ENCODE assay signal across 8 cellular contexts in the genomic region with DNA sequence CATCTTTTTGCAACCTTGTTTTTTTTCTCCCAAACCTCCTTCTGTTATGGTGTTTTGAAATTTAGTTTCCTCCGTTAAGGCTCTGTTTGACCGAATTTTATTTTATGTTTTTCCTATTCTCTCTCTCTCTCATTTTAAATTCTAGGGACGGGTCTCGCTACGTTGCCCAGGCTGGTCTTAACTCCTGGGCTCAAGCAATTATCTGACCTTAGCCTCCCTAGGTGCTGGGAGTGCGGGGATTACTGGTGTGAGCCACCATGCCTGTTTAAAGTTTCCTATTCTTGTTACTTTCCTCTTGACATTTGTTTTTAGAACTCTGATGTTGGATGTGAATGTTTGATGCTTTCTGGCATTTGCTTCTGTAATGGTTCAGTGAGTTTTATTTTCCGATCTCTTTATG. TPM values are rescaled to one million over a fixed set of nuclear protein-coding genes. Genes with fewer than 3 reads are reported as not detected.
DNase-seq lines count a peak whose midpoint lies in the region; ATAC-seq, FAIRE-seq and TF ChIP-seq lines count a peak whose summit lies in the region.

No MANE protein-coding gene starts in this region.

- no peak for ATAC-seq in HG03520 (IDR thresholded peaks at IDR 0.05; ENCODE audit: unreplicated experiment)
- ATAC-seq in GM21619 (IDR thresholded peaks at IDR 0.05; ENCODE audit: unreplicated experiment) = no peak
- ATAC-seq in GM21515 (IDR thresholded peaks at IDR 0.05; ENCODE audit: unreplicated experiment) = no peak

- no peaks in the 10 kb centered on the region for H3K27me3 ChIP-seq in CD8-positive, alpha-beta memory T cell (ENCODE audit: insufficient read depth, low read length, poor library complexity, severe bottlenecking)
- H3K27me3 ChIP-seq in endothelial cell of umbilical vein (ENCODE audit: control insufficient read depth in 2 of 2, insufficient read depth in 2 of 2, low read length in 2 of 2) (no peaks in the 10 kb centered on the region), ovary (no peaks in the 10 kb centered on the region)

- peak overlapping the region; percentile 83; the same call in 1 of the 2 replicates for H2AFZ ChIP-seq in OCI-LY7 (ENCODE audit: low read length)
- no peak overlapping the region for H2AFZ ChIP-seq in endothelial cell of umbilical vein (ENCODE audit: low read depth, low read length)

- H3K9me3 ChIP-seq in CD8-positive, alpha-beta memory T cell (ENCODE audit: low read length) = no peaks in the 10 kb centered on the region
- H3K9me3 ChIP-seq in OCI-LY7 (ENCODE audit: low read length) = peaks cover 11% of the 10 kb centered on the region
- H3K9me3 ChIP-seq in endothelial cell of umbilical vein (replicated peaks; ENCODE audit: control insufficient read depth, insufficient read depth, low read length) = no peaks in the 10 kb centered on the region
- H3K9me3 ChIP-seq in ovary = no peaks in the 10 kb centered on the region

- TF ChIP-seq EP300 in ovary (IDR thresholded peaks at IDR 0.05) = no peak

- peak overlapping the region; percentile 84 to 100 (median 89) for H3K4me3 Mint-ChIP-seq in CD8-positive, alpha-beta memory T cell

- 0 out of 2 replicates have a peak, but pooled peaks cover 5% of the 10 kb centered on the region for H4K20me1 ChIP-seq in OCI-LY7 (ENCODE audit: insufficient read depth, low read length)
- peaks cover 3% of the 10 kb centered on the region for H4K20me1 ChIP-seq in endothelial cell of umbilical vein (replicated peaks; ENCODE audit: control insufficient read depth, extremely low read depth, insufficient read depth, low read length)

- H3K9me2 ChIP-seq in OCI-LY7 (ENCODE audit: insufficient read depth, low read length) = no peaks in the 10 kb centered on the region

- H3K4me3 ChIP-seq in CD8-positive, alpha-beta memory T cell (ENCODE audit: low read length) = peak overlapping the region; percentile 71
- H3K4me3 ChIP-seq in OCI-LY7 (ENCODE audit: low read depth, low read length, poor library complexity, severe bottlenecking) = peak overlapping the region; percentile 94
- peak overlapping the region; percentile 77 to 96 (median 86) for H3K4me3 ChIP-seq in endothelial cell of umbilical vein (replicated peaks in 1 of 3; ENCODE audit: insufficient read depth in 1 of 3, low read depth in 1 of 3, low read length in 3 of 3)
- H3K4me3 ChIP-seq in ovary = peak overlapping the region; percentile 83

- WGBS in ovary, 3 donors = 5 to 21% (median 9%) methylated on average over 7 of the region's 7 CpGs

- DNase-seq in CD8-positive, alpha-beta memory T cell = no peak
- no peak for DNase-seq in OCI-LY7 (ENCODE audit: low spot score)
- DNase-seq in endothelial cell of umbilical vein (ENCODE audit: low read depth, low spot score) = no peak
- DNase-seq in ovary = no peak
- DNase-seq in C1 segment of cervical spinal cord (lab: John Stamatoyannopoulos, UW) = no peak

- peak; percentile 12 for FAIRE-seq in endothelial cell of umbilical vein (lab: Jason Lieb, UNC)

- peaks cover 3 to 5% of the 10 kb centered on the region in 2 donors for H3K27me3 Mint-ChIP-seq in CD8-positive, alpha-beta memory T cell

- TF ChIP-seq POLR2A in endothelial cell of umbilical vein (IDR thresholded peaks at IDR 0.05; ENCODE audit: low read depth, low read length) (no peak), ovary (IDR thresholded peaks at IDR 0.05) (no peak)

- H3K27ac Mint-ChIP-seq in CD8-positive, alpha-beta memory T cell = peak overlapping the region; percentile 64 to 100 (median 88)

- CTCF ChIA-PET in CD8-positive, alpha-beta memory T cell (lab: Charles Lee) = interaction anchor here (1.7 kb wide), 1 partner anchor 11 kb away, joined by 3 read pairs; no protein-coding TSS in a partner anchor
- CTCF ChIA-PET in OCI-LY7 (lab: Charles Lee; ENCODE audit: unreplicated experiment) = no interaction called here
- CTCF ChIA-PET in endothelial cell of umbilical vein (lab: Charles Lee) = interaction anchor here (1.5 kb wide), 1 partner anchor 11 kb away, joined by 7 read pairs; no protein-coding TSS in a partner anchor

- H3K27ac ChIP-seq in CD8-positive, alpha-beta memory T cell (ENCODE audit: low read depth, low read length) = peak overlapping the region; percentile 62
- H3K27ac ChIP-seq in OCI-LY7 (ENCODE audit: low read depth, low read length, poor library complexity, severe bottlenecking) (no peak overlapping the region), endothelial cell of umbilical vein (ENCODE audit: insufficient read depth, low read depth, low read length) (no peak overlapping the region), ovary (no peak overlapping the region)

- H3K9ac ChIP-seq in endothelial cell of umbilical vein (replicated peaks; ENCODE audit: extremely low read depth, insufficient read depth, low read length) = peak overlapping the region; percentile 87

- BruUV-seq in OCI-LY7 (replicated peaks; lab: Mats Ljungman, UMichigan) = no TSS peak
- BruUV-seq in endothelial cell of umbilical vein (replicated peaks; lab: Mats Ljungman, UMichigan) = no TSS peak

- H3K4me2 ChIP-seq in OCI-LY7 (ENCODE audit: low read length) (peak overlapping the region; percentile 71), endothelial cell of umbilical vein (ENCODE audit: insufficient read depth, low read length) (peak overlapping the region; percentile 97)

- H3K36me3 Mint-ChIP-seq in CD8-positive, alpha-beta memory T cell = peaks cover 6 to 28% (median 10%) of the 10 kb centered on the region in 3 donors

- H3K9me1 ChIP-seq in endothelial cell of umbilical vein (replicated peaks; ENCODE audit: control insufficient read depth, extremely low read depth, insufficient read depth, low read length) = no peaks in the 10 kb centered on the region

- H3K9me3 Mint-ChIP-seq in CD8-positive, alpha-beta memory T cell = no peaks in the 10 kb centered on the region

- intact Hi-C loops in OCI-LY7 (cut with micrococcal nuclease; ENCODE audit: unreplicated experiment) (loop anchor here (1.0 to 10.0 kb wide), 2 partner anchors 179 to 228 kb away; a partner anchor contains a TSS), endothelial cell of umbilical vein (cut with micrococcal nuclease) (loop anchor here (1.0 to 5.0 kb wide), 5 partner anchors 13 to 617 kb away; a partner anchor contains a TSS), ovary (cut with DNase I) (loop anchor here in 1 of 4 donors (5.0 kb wide), 1 partner anchor 72 kb away; no protein-coding TSS in a partner anchor)

- POLR2A ChIA-PET in CD8-positive, alpha-beta memory T cell (lab: Charles Lee) = no interaction called here
- POLR2A ChIA-PET in OCI-LY7 (lab: Charles Lee) = interaction anchor here (0.7 kb wide), 1 partner anchor 1155 kb away, joined by 3 read pairs; no protein-coding TSS in a partner anchor
- POLR2A ChIA-PET in endothelial cell of umbilical vein (lab: Charles Lee) = no interaction called here

- TF ChIP-seq CTCF in OCI-LY7 (conservative IDR thresholded peaks at IDR 0.05; ENCODE audit: low read length) (no peak), endothelial cell of umbilical vein (IDR thresholded peaks at IDR 0.05; ENCODE audit: extremely low read depth in 1 of 2, insufficient read depth in 1 of 2, low read depth in 1 of 2, low read length in 2 of 2) (no peak), ovary (IDR thresholded peaks at IDR 0.05) (no peak)

- dilution Hi-C loops in endothelial cell of umbilical vein (cut with MboI; ENCODE audit: extremely low pct_ligation_motif_present, low sequenced_read_pairs) = no loop called here

- peaks cover 10% of the 10 kb centered on the region for H3K36me3 ChIP-seq in CD8-positive, alpha-beta memory T cell (ENCODE audit: insufficient read depth, low read length)
- peaks cover 31% of the 10 kb centered on the region for H3K36me3 ChIP-seq in OCI-LY7 (ENCODE audit: insufficient read depth, low read length)
- peaks cover 7 to 8% of the 10 kb centered on the region in 2 experiments for H3K36me3 ChIP-seq in endothelial cell of umbilical vein (ENCODE audit: control insufficient read depth in 2 of 2, extremely low read depth in 1 of 2, insufficient read depth in 2 of 2, low read length in 2 of 2)
- H3K36me3 ChIP-seq in ovary = no peaks in the 10 kb centered on the region

- H3K4me1 ChIP-seq in CD8-positive, alpha-beta memory T cell (ENCODE audit: insufficient read depth, low read length) = peaks cover 19% of the 10 kb centered on the region
- H3K4me1 ChIP-seq in OCI-LY7 (ENCODE audit: insufficient read depth, low read length, poor library complexity, severe bottlenecking) (peaks cover 16% of the 10 kb centered on the region), endothelial cell of umbilical vein (ENCODE audit: control insufficient read depth, extremely low read depth, insufficient read depth, low read length) (peaks cover 14% of the 10 kb centered on the region), ovary (ENCODE audit: insufficient read depth) (peaks cover 1% of the 10 kb centered on the region)

- H3K4me1 Mint-ChIP-seq in CD8-positive, alpha-beta memory T cell = peaks cover 29 to 45% (median 34%) of the 10 kb centered on the region in 3 donors

- H3K79me2 ChIP-seq in OCI-LY7 (ENCODE audit: insufficient read depth, low read depth, low read length) (peaks cover 25% of the 10 kb centered on the region), endothelial cell of umbilical vein (ENCODE audit: control insufficient read depth, insufficient read depth, low read length) (peaks cover 21% of the 10 kb centered on the region)

RNA-seq across cellular contexts. Expression of a gene that starts 1.0 kb away (rescaled TPM):
- total RNA-seq in CD8-positive, alpha-beta memory T cell = 10 to 100 TPM; 50.3 to 56.4 TPM
- polyA plus RNA-seq in CD8-positive, alpha-beta memory T cell = 49.0 TPM
- total RNA-seq in OCI-LY7 (2014; rRNA removed; shearing (Covaris generic)) = 51.9 and 53.5 TPM in 2 replicates
- total RNA-seq in OCI-LY7 (2022) (36.6 and 45.2 TPM in 2 replicates), endothelial cell of umbilical vein (59.6 and 61.8 TPM in 2 replicates), ovary (10 to 100 TPM; 50.4 to 63.2 (median 57.1) TPM)
- polyA plus RNA-seq in endothelial cell of umbilical vein (61.2 and 62.3 TPM in 2 replicates), ovary (10 to 100 TPM; 30.2 to 61.7 TPM)
- polyA plus RNA-seq in endothelial cell of umbilical vein (2011; cell fraction: cytosol; rRNA removed) = 71.1 and 77.7 TPM in 2 replicates
- 105 and 123 TPM in 2 replicates for polyA plus RNA-seq in endothelial cell of umbilical vein (2011; cell fraction: nucleus; rRNA removed)
- polyA plus RNA-seq in endothelial cell of umbilical vein (2012) = 39.2 and 49.9 TPM in 2 replicates
- 163 and 174 TPM in 2 replicates for polyA minus RNA-seq in endothelial cell of umbilical vein
- polyA minus RNA-seq in endothelial cell of umbilical vein (2011; cell fraction: cytosol; rRNA and poly(A)+ RNA removed) = 87.2 TPM
- polyA minus RNA-seq in endothelial cell of umbilical vein (2011; cell fraction: nucleus; rRNA and poly(A)+ RNA removed) = 39.6 and 72.8 TPM in 2 replicates

RNA-seq across cellular contexts. Expression of a gene that starts 9.0 kb away (rescaled TPM):
- under 1 TPM; 0.28 to 0.53 TPM for total RNA-seq in CD8-positive, alpha-beta memory T cell
- polyA plus RNA-seq in CD8-positive, alpha-beta memory T cell = not detected
- not detected in 2 replicates for total RNA-seq in OCI-LY7 (2014; rRNA removed; shearing (Covaris generic))
- total RNA-seq in OCI-LY7 (2022) (not detected in 2 replicates), endothelial cell of umbilical vein (16.1 and 22.9 TPM in 2 replicates), ovary (10 to 100 TPM; 12.0 to 42.6 (median 26.3) TPM)
- polyA plus RNA-seq in endothelial cell of umbilical vein (9.2 and 10.2 TPM in 2 replicates), ovary (10 to 100 TPM; 19.1 to 76.7 TPM)
- 6.0 and 6.1 TPM in 2 replicates for polyA plus RNA-seq in endothelial cell of umbilical vein (2011; cell fraction: cytosol; rRNA removed)
- 28.2 and 30.9 TPM in 2 replicates for polyA plus RNA-seq in endothelial cell of umbilical vein (2011; cell fraction: nucleus; rRNA removed)
- 8.0 and 12.5 TPM in 2 replicates for polyA plus RNA-seq in endothelial cell of umbilical vein (2012)
- polyA minus RNA-seq in endothelial cell of umbilical vein = 16.0 and 18.8 TPM in 2 replicates
- 3.3 TPM for polyA minus RNA-seq in endothelial cell of umbilical vein (2011; cell fraction: cytosol; rRNA and poly(A)+ RNA removed)
- polyA minus RNA-seq in endothelial cell of umbilical vein (2011; cell fraction: nucleus; rRNA and poly(A)+ RNA removed) = 21.5 and 22.6 TPM in 2 replicates

Comparison
In these comparisons a context has a peak if more than half of its experiments do, and no peak if none do; other contexts are left out.
1. RNA of a gene that starts 9.0 kb away (total RNA-seq): 12.0 to 42.6 TPM in ovary and 16.1 to 22.9 TPM in endothelial cell of umbilical vein; 0.28 to 0.53 TPM in CD8-positive, alpha-beta memory T cell and not detected in OCI-LY7; every median in the first group is over 4 times any median in the second.
2. Peak in every context shown above with its lines, with median percentiles within 50 percentile points of each other: H3K4me3 ChIP-seq.